ENCODE assay signal across 7 cellular contexts in genomic region chr2:127829845-127830246, GRCh38. TPM values are rescaled to one million over a fixed set of nuclear protein-coding genes. Genes with fewer than 3 reads are reported as not detected.
A peak's percentile ranks its signal among the peaks of the same experiment; 100 is the strongest.
DNase-seq lines count a peak whose midpoint lies in the region; ATAC-seq lines count a peak whose summit lies in the region.

No MANE protein-coding gene starts in this region.

- peak; percentile 98 for ATAC-seq in GM19324 (IDR thresholded peaks at IDR 0.05; ENCODE audit: low FRiP score, unreplicated experiment)
- peak; percentile 95 for ATAC-seq in HG03097 (IDR thresholded peaks at IDR 0.05; ENCODE audit: low FRiP score, unreplicated experiment)

- peak; percentile 67 for DNase-seq in SW480 (ENCODE audit: low spot score)
- DNase-seq in dermis blood vessel endothelial cell = peak; percentile 12
- peak; percentile 24 to 27 for DNase-seq in stimulated activated CD8-positive, alpha-beta memory T cell treated with anti-CD3 and anti-CD28 coated beads, Interleukin-4, amount 100 ng/mL, for 4 hours (ENCODE audit: low read depth in 2 of 2, low spot score in 1 of 2)
- DNase-seq in GM03348 (ENCODE audit: low spot score) = no peak
- DNase-seq in NCI-H446 treated with DMSO at 0.1 percent for 48 hours (lab: John Stamatoyannopoulos, UW) = no peak

RNA-seq across cellular contexts. Expression of gene WDR33, which starts 18.9 kb away (rescaled TPM):
- total RNA-seq in dermis blood vessel endothelial cell = 30.8 and 54.9 TPM in 2 replicates

RNA-seq across cellular contexts. Expression of gene POLR2D, which starts 28.1 kb away (rescaled TPM):
- total RNA-seq in dermis blood vessel endothelial cell = 25.0 and 35.6 TPM in 2 replicates

RNA-seq across cellular contexts. Expression of gene AMMECR1L, which starts 55.9 kb away (rescaled TPM):
- total RNA-seq in dermis blood vessel endothelial cell = 20.1 and 20.6 TPM in 2 replicates

Comparison
In these comparisons a context has a peak if more than half of its experiments do, and no peak if none do; other contexts are left out.
1. DNase-seq: peak in SW480 (single experiment), dermis blood vessel endothelial cell (single experiment) and stimulated activated CD8-positive, alpha-beta memory T cell treated with anti-CD3 and anti-CD28 coated beads, Interleukin-4, amount 100 ng/mL, for 4 hours (2 of 2); none in GM03348 (single experiment) and NCI-H446 treated with DMSO at 0.1 percent for 48 hours (single experiment).